9 cellular contexts compared by ENCODE assay signal in the genomic region with DNA sequence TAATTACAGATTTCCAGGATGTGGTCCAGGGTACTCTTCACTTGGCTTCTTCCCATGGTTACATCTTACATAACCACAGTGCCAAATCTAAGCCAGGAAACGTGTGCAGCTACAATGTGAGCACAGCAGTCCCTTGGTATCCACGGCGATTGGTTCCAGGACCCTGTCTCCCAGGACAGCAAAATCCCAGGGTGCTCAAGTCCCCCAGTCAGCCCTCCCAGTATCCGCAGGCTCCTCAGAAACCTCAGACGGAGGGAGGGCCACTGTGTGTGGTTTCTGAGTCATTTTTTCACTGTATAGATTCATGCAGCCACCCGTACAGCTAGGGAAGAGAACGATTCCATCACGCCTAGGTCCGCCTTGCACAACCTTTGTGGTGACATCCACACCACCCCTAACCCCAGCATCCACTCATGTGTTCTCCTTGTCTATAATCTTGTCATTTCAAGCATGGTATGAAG. TPM values are rescaled to one million over a fixed set of nuclear protein-coding genes. Genes with fewer than 3 reads are reported as not detected.
A peak's percentile ranks its signal among the peaks of the same experiment; 100 is the strongest.
DNase-seq lines count a peak whose midpoint lies in the region; ATAC-seq, FAIRE-seq and TF ChIP-seq lines count a peak whose summit lies in the region.
"Had no signal": no experiment of that assay in that cellular context is flagged by ENCODE, and none has a peak within 500 bp of the region (broad histone marks: within the 10 kb centered on the region; RNA-seq: fewer than 3 reads in every experiment).

No MANE protein-coding gene starts in this region.

- ATAC-seq in GM21360 (IDR thresholded peaks at IDR 0.05; ENCODE audit: unreplicated experiment): no peak

- DNase-seq in H54 (ENCODE audit: insufficient read length, low spot score): peak; percentile 83
- peak; percentile 97 for DNase-seq in NOMO-1 treated with DMSO at 0.1 percent for 48 hours (lab: John Stamatoyannopoulos, UW; ENCODE audit: unreplicated experiment)
- DNase-seq in brain microvascular endothelial cell: peak; percentile 56
- peak; percentile 89 for DNase-seq in osteoblast (ENCODE audit: insufficient read length, low spot score, missing footprints)
- DNase-seq in DMS153 treated with DMSO at 0.1 percent for 48 hours (lab: John Stamatoyannopoulos, UW; ENCODE audit: unreplicated experiment): no peak
- no peak for DNase-seq in MM.1S
- DNase-seq: effector memory CD4-positive, alpha-beta T cell; WERI-Rb-1 had no signal

- H3K27ac ChIP-seq in brain microvascular endothelial cell (no peak overlapping the region), osteoblast (ENCODE audit: low read depth, low read length) (no peak overlapping the region), MM.1S (ENCODE audit: low read length) (no peak overlapping the region)
- H3K27ac ChIP-seq: WERI-Rb-1 had no signal

- FAIRE-seq in H54 (lab: Jason Lieb, UNC): no peak

- H3K4me3 ChIP-seq in brain microvascular endothelial cell (ENCODE audit: low read depth, low read length) (no peak overlapping the region), osteoblast (ENCODE audit: insufficient read depth, low read length) (no peak overlapping the region), MM.1S (ENCODE audit: low read length) (no peak overlapping the region)

- H2AFZ ChIP-seq in osteoblast (ENCODE audit: low read length) (no peak overlapping the region), MM.1S (ENCODE audit: low read length) (no peak overlapping the region)

- H3K79me2 ChIP-seq in osteoblast (ENCODE audit: insufficient read depth, low read length) (no peaks in the 10 kb centered on the region), MM.1S (ENCODE audit: low read length) (no peaks in the 10 kb centered on the region)

- H3K4me1 ChIP-seq in osteoblast (ENCODE audit: insufficient read depth, low read length) (peaks cover 14% of the 10 kb centered on the region), MM.1S (ENCODE audit: low read length) (no peaks in the 10 kb centered on the region)

- H4K20me1 ChIP-seq in osteoblast (ENCODE audit: insufficient read depth, low read length) (no peaks in the 10 kb centered on the region), MM.1S (ENCODE audit: insufficient read depth, low read length) (no peaks in the 10 kb centered on the region)

- H3K9me3 ChIP-seq in osteoblast (ENCODE audit: low read depth, low read length) (no peaks in the 10 kb centered on the region), MM.1S (replicated peaks; ENCODE audit: insufficient read depth, low read length) (no peaks in the 10 kb centered on the region)

- no peak for TF ChIP-seq CTCF in brain microvascular endothelial cell (IDR thresholded peaks at IDR 0.05; ENCODE audit: low read depth, low read length, missing control alignments)
- no peak for TF ChIP-seq CTCF in osteoblast (IDR thresholded peaks at IDR 0.05; ENCODE audit: extremely low read depth, low read depth, low read length)
- TF ChIP-seq CTCF in MM.1S (IDR thresholded peaks at IDR 0.05; ENCODE audit: low read length): no peak

- no peaks in the 10 kb centered on the region for H3K9me2 ChIP-seq in MM.1S (replicated peaks; ENCODE audit: insufficient read depth, low read length)

- no peaks in the 10 kb centered on the region for H3F3A ChIP-seq in MM.1S (ENCODE audit: insufficient read depth, low read length)

- in situ Hi-C loops in brain microvascular endothelial cell (cut with HindIII; ENCODE audit: low pct_ligation_motif_present, low sequenced_read_pairs): no loop called here

- no peak for TF ChIP-seq POLR2A in H54 (IDR thresholded peaks at IDR 0.05; ENCODE audit: low read depth, low read length)

- no peaks in the 10 kb centered on the region for H3K36me3 ChIP-seq in brain microvascular endothelial cell (replicated peaks)
- H3K36me3 ChIP-seq in osteoblast (ENCODE audit: insufficient read depth, low read length): no peaks in the 10 kb centered on the region
- no peaks in the 10 kb centered on the region for H3K36me3 ChIP-seq in MM.1S (replicated peaks; ENCODE audit: insufficient read depth, low read length)
- H3K36me3 ChIP-seq: WERI-Rb-1 had no signal

- H3K4me2 ChIP-seq in osteoblast (ENCODE audit: insufficient read depth, low read length) (peak overlapping the region; percentile 12), MM.1S (ENCODE audit: low read depth, low read length) (no peak overlapping the region)

- H3K9ac ChIP-seq in MM.1S (ENCODE audit: low read length): no peak overlapping the region

- H3K27me3 ChIP-seq in brain microvascular endothelial cell (replicated peaks): peaks cover 12% of the 10 kb centered on the region
- peaks cover 8% of the 10 kb centered on the region for H3K27me3 ChIP-seq in osteoblast (ENCODE audit: insufficient read depth, low read length)
- H3K27me3 ChIP-seq in MM.1S (replicated peaks; ENCODE audit: insufficient read depth, low read length): peaks cover 11% of the 10 kb centered on the region; the same call in 1 of the 2 replicates

RNA-seq across cellular contexts. Expression of a gene that starts 11.1 kb away (rescaled TPM):
- total RNA-seq in osteoblast: not detected in 2 replicates

Comparison
In these comparisons a context has a peak if more than half of its experiments do, and no peak if none do; other contexts are left out.
1. DNase-seq: peak in H54 (single experiment), NOMO-1 treated with DMSO at 0.1 percent for 48 hours (single experiment), brain microvascular endothelial cell (single experiment) and osteoblast (single experiment); none in DMS153 treated with DMSO at 0.1 percent for 48 hours (single experiment) and MM.1S (single experiment).